21 cellular contexts compared by ENCODE assay signal in genomic region chr5:1029945-1030625, GRCh38. TPM values are rescaled to one million over a fixed set of nuclear protein-coding genes. Genes with fewer than 3 reads are reported as not detected.
"Had no signal": no experiment of that assay in that cellular context is flagged by ENCODE, and none has a peak within 500 bp of the region (broad histone marks: within the 10 kb centered on the region; RNA-seq: fewer than 3 reads in every experiment).

No MANE protein-coding gene starts in this region.

- DNase-seq: cortex of kidney; effector CD8-positive, alpha-beta T cell; foreskin melanocyte; natural killer cell; nucleus accumbens; stimulated activated CD4-positive, alpha-beta T cell treated with anti-CD3 and anti-CD28 coated beads, Interleukin-2, amount 100 ng/mL, for 24 hours; stimulated activated CD4-positive, alpha-beta T cell treated with anti-CD3 and anti-CD28 coated beads, Interleukin-4, amount 100 ng/mL, for 4 hours; stimulated activated naive B cell treated with anti-CD40 and anti-IgM and Interleukin-4, amounts not matched to agents 10 μg/mL and 1 μg/mL and 100 μg/mL, for 72 hours; stomach; substantia nigra; transverse colon had no signal

- H3K36me3 ChIP-seq: left lung, pancreas, stomach, thoracic aorta, transverse colon had no signal

- H3K4me3 ChIP-seq: dorsolateral prefrontal cortex, hepatocyte, left lung, lower lobe of right lung, pancreas, psoas muscle, skin epidermis, stomach, thoracic aorta, transverse colon had no signal

- H2AFZ ChIP-seq: hepatocyte had no signal

- H3K9me3 ChIP-seq: left lung, lower lobe of right lung, pancreas, psoas muscle, stomach, thoracic aorta, transverse colon had no signal

- H3K27me3 ChIP-seq: hepatocyte, pancreas, transverse colon had no signal

- H3K27ac ChIP-seq: dorsolateral prefrontal cortex, hepatocyte, left lung, lower lobe of right lung, pancreas, psoas muscle, skin epidermis, stomach, thoracic aorta, transverse colon had no signal

- H3K4me2 ChIP-seq: hepatocyte had no signal

- H3K4me1 ChIP-seq: left lung, lower lobe of right lung, pancreas, psoas muscle, stomach, transverse colon had no signal

- ATAC-seq: left lung; lower lobe of right lung; natural killer cell; pancreas; psoas muscle; sciatic nerve; stimulated activated naive B cell treated with anti-CD40 and anti-IgM and Interleukin-4, amounts not matched to agents 10 μg/mL and 1 μg/mL and 100 μg/mL, for 72 hours had no signal

RNA-seq across cellular contexts. Expression of gene NKD2, which starts 21.5 kb away (rescaled TPM):
- total RNA-seq: myocyte, natural killer cell had no signal
